In the genomic region with DNA sequence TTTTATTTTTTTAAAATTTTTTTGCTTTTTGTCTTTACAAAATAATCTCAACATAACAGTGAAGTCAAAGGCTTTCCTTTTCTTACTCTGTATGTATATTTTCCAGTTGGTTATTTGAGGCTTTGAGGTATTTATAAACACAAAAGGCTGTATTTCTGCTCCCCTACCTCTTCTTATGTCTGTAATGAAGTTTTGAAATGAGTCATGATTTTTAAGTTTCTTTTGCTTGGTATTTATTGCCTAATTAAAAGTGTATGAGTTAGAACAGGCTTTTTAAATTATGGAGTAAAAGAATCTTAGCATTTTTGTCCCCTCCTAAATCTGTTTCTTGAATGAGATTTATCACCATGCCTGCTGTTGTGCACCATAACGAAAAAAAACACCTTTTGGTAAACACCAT, we compare ENCODE assay signal across 12 cellular contexts.
DNase-seq lines count a peak whose midpoint lies in the region; ATAC-seq and TF ChIP-seq lines count a peak whose summit lies in the region.
"Had no signal": no experiment of that assay in that cellular context is flagged by ENCODE, and none has a peak within 500 bp of the region (broad histone marks: within the 10 kb centered on the region; RNA-seq: fewer than 3 reads in every experiment).

No MANE protein-coding gene starts in this region.

- H3K9me3 ChIP-seq in KOPT-K1 (ENCODE audit: insufficient read depth, low read length, poor library complexity, severe bottlenecking) (no peaks in the 10 kb centered on the region), aorta (ENCODE audit: control insufficient read depth, low read length) (no peaks in the 10 kb centered on the region), PC-9 (ENCODE audit: insufficient read depth, low read depth) (no peaks in the 10 kb centered on the region)
- H3K9me3 ChIP-seq: gastroesophageal sphincter, stomach had no signal

- no peaks in the 10 kb centered on the region for H3K27me3 Mint-ChIP-seq in stimulated activated naive CD8-positive, alpha-beta T cell treated with anti-CD3 and anti-CD28 coated beads, Interleukin-15, Interleukin-2, amounts not matched to agents 100 ng/mL and 50 ng/mL, for 24 hours
- no peaks in the 10 kb centered on the region for H3K27me3 Mint-ChIP-seq in type B pancreatic cell

- CTCF ChIA-PET in PC-9 (lab: Charles Lee) = no interaction called here

- no peaks in the 10 kb centered on the region for H3K9me3 Mint-ChIP-seq in stimulated activated naive CD8-positive, alpha-beta T cell treated with anti-CD3 and anti-CD28 coated beads, Interleukin-15, Interleukin-2, amounts not matched to agents 100 ng/mL and 50 ng/mL, for 24 hours
- no peaks in the 10 kb centered on the region for H3K9me3 Mint-ChIP-seq in type B pancreatic cell

- intact Hi-C loops in aorta (cut with DNase I) (no loop called here), PC-9 (cut with micrococcal nuclease; ENCODE audit: unreplicated experiment) (no loop called here)

- H3K4me3 Mint-ChIP-seq in stimulated activated naive CD8-positive, alpha-beta T cell treated with anti-CD3 and anti-CD28 coated beads, Interleukin-15, Interleukin-2, amounts not matched to agents 100 ng/mL and 50 ng/mL, for 24 hours = no peak overlapping the region
- H3K4me3 Mint-ChIP-seq in type B pancreatic cell = no peak overlapping the region

- H3K4me1 ChIP-seq in aorta (ENCODE audit: control insufficient read depth in 1 of 2, insufficient read depth in 2 of 2, low read length in 2 of 2) (no peaks in the 10 kb centered on the region), PC-9 (replicated peaks; ENCODE audit: insufficient read depth) (no peaks in the 10 kb centered on the region)
- H3K4me1 ChIP-seq: gastroesophageal sphincter had no signal

- 89% methylated on average over 1 of the region's 1 CpG for WGBS in aorta, 2 donors

- DNase-seq in stimulated activated naive CD8-positive, alpha-beta T cell treated with anti-CD3 and anti-CD28 coated beads, Interleukin-15, Interleukin-2, amounts not matched to agents 100 U/mL and 50 U/mL, for 24 hours = no peak
- DNase-seq in type B pancreatic cell (ENCODE audit: extremely low spot score, unreplicated experiment) (no peak), aorta (no peak), SKM-1 (lab: John Stamatoyannopoulos, UW; ENCODE audit: unreplicated experiment) (no peak), PC-9 (no peak)
- DNase-seq: midbrain, stomach had no signal

- H3K4me2 ChIP-seq in PC-9 = no peak overlapping the region

- peaks cover 4% of the 10 kb centered on the region for H3F3A ChIP-seq in PC-9 (ENCODE audit: insufficient read depth, low read depth)

- H3K4me3 ChIP-seq in aorta (ENCODE audit: low read length in 2 of 2) (no peak overlapping the region), PC-9 (no peak overlapping the region)
- H3K4me3 ChIP-seq: gastroesophageal sphincter, K562, stomach had no signal

- H3K4me1 Mint-ChIP-seq in stimulated activated naive CD8-positive, alpha-beta T cell treated with anti-CD3 and anti-CD28 coated beads, Interleukin-15, Interleukin-2, amounts not matched to agents 100 ng/mL and 50 ng/mL, for 24 hours (ENCODE audit: low read depth) = peaks cover 53% of the 10 kb centered on the region
- H3K4me1 Mint-ChIP-seq in type B pancreatic cell (ENCODE audit: unreplicated experiment) = no peaks in the 10 kb centered on the region

- ATAC-seq in stimulated activated naive CD8-positive, alpha-beta T cell treated with anti-CD3 and anti-CD28 coated beads, Interleukin-15, Interleukin-2, amounts not matched to agents 100 U/mL and 50 U/mL, for 24 hours = no peak
- peak; percentile 43 for ATAC-seq in HG02678 (IDR thresholded peaks at IDR 0.05; ENCODE audit: unreplicated experiment)
- no peak for ATAC-seq in aorta (ENCODE audit: low FRiP score)
- ATAC-seq: gastroesophageal sphincter, K562 had no signal

- POLR2A ChIA-PET in PC-9 (lab: Charles Lee; ENCODE audit: unreplicated experiment) = interaction anchor here (0.5 kb wide), 1 partner anchor 159 kb away, joined by 9 read pairs; no protein-coding TSS in a partner anchor

- H3K27me3 ChIP-seq in aorta (ENCODE audit: control insufficient read depth in 1 of 2, insufficient read depth in 2 of 2, low read length in 1 of 2) (no peaks in the 10 kb centered on the region), PC-9 (ENCODE audit: insufficient read depth, low read depth) (no peaks in the 10 kb centered on the region)
- H3K27me3 ChIP-seq: gastroesophageal sphincter, stomach had no signal

- no peak overlapping the region for H2AFZ ChIP-seq in PC-9

- H3K79me2 ChIP-seq in PC-9 (ENCODE audit: low read depth) = no peaks in the 10 kb centered on the region

- peaks cover 34% of the 10 kb centered on the region for H3K36me3 Mint-ChIP-seq in stimulated activated naive CD8-positive, alpha-beta T cell treated with anti-CD3 and anti-CD28 coated beads, Interleukin-15, Interleukin-2, amounts not matched to agents 100 ng/mL and 50 ng/mL, for 24 hours (ENCODE audit: low read depth)
- peaks cover 10% of the 10 kb centered on the region for H3K36me3 Mint-ChIP-seq in type B pancreatic cell

- H3K27ac ChIP-seq in KOPT-K1 (ENCODE audit: low read depth, low read length, poor library complexity, severe bottlenecking) (peak overlapping the region; percentile 92), aorta (ENCODE audit: low read depth in 1 of 2, low read length in 2 of 2) (no peak overlapping the region), PC-9 (no peak overlapping the region)
- H3K27ac ChIP-seq: gastroesophageal sphincter, stomach had no signal

- H3K36me3 ChIP-seq in KOPT-K1 (ENCODE audit: insufficient read depth, low read length) (peaks cover 10% of the 10 kb centered on the region; the same call in 1 of the 2 replicates), aorta (ENCODE audit: control insufficient read depth in 1 of 2, insufficient read depth in 2 of 2, low read length in 1 of 2) (peaks cover 0 to 3% of the 10 kb centered on the region in 2 donors), PC-9 (ENCODE audit: low read depth) (peaks cover 15% of the 10 kb centered on the region; the same call in 1 of the 2 replicates)

- no peaks in the 10 kb centered on the region for H4K20me1 ChIP-seq in PC-9 (ENCODE audit: insufficient read depth)

- no peaks in the 10 kb centered on the region for H3K9me2 ChIP-seq in PC-9 (ENCODE audit: insufficient read depth)

- peak overlapping the region; percentile 74 for H3K27ac Mint-ChIP-seq in stimulated activated naive CD8-positive, alpha-beta T cell treated with anti-CD3 and anti-CD28 coated beads, Interleukin-15, Interleukin-2, amounts not matched to agents 100 ng/mL and 50 ng/mL, for 24 hours
- peak overlapping the region; percentile 74 for H3K27ac Mint-ChIP-seq in type B pancreatic cell

- BruUV-seq in PC-9 (replicated peaks; lab: Mats Ljungman, UMichigan) = no TSS peak

- no peak for TF ChIP-seq CTCF in type B pancreatic cell (conservative IDR thresholded peaks at IDR 0.05)
- no peak for TF ChIP-seq CTCF in PC-9 (conservative IDR thresholded peaks at IDR 0.05)
